Comparison of ENCODE assay signal across 1 cellular context in genomic region chr20:49541733-49542513, GRCh38.
TF ChIP-seq lines count a peak whose summit lies in the region.

No MANE protein-coding gene starts in this region.

TF ChIP-seq in H1, 55 proteins besides CTCF, POLR2A, EP300 and RAD21 (continued from another document):
- TF ChIP-seq CHD7 (IDR thresholded peaks at IDR 0.05; ENCODE audit: insufficient replicate concordance, low read length) (no peak), SRF (IDR thresholded peaks at IDR 0.05; ENCODE audit: low read depth, low read length) (no peak), BRCA1 (IDR thresholded peaks at IDR 0.05; ENCODE audit: low read depth, low read length) (no peak), JUND (IDR thresholded peaks at IDR 0.05; ENCODE audit: low read length) (no peak), CREB1 (IDR thresholded peaks at IDR 0.05) (no peak), RFX5 (IDR thresholded peaks at IDR 0.05; ENCODE audit: borderline replicate concordance, low read depth, low read length) (no peak), SP4 (IDR thresholded peaks at IDR 0.05; ENCODE audit: low read length) (no peak), SIRT6 (IDR thresholded peaks at IDR 0.05; ENCODE audit: low read length) (no peak), GABPA (IDR thresholded peaks at IDR 0.05; ENCODE audit: borderline replicate concordance, insufficient read depth, low read length) (no peak), CHD2 (IDR thresholded peaks at IDR 0.05; ENCODE audit: low read length) (no peak), HDAC2 (IDR thresholded peaks at IDR 0.05; ENCODE audit: borderline replicate concordance in 1 of 2, low read depth in 2 of 2, low read length in 2 of 2) (peak in 1 of 2 experiments; percentile 91; a peak in 2 of 4 replicates), SP1 (IDR thresholded peaks at IDR 0.05; ENCODE audit: low read depth, low read length) (no peak), KDM5A (IDR thresholded peaks at IDR 0.05; ENCODE audit: low read length) (no peak), SUZ12 (IDR thresholded peaks at IDR 0.05; ENCODE audit: low read length) (no peak), E2F6 (IDR thresholded peaks at IDR 0.05) (0 out of 2 replicates have a peak, but pooled peaks have one; percentile 24), ZNF274 (IDR thresholded peaks at IDR 0.05; ENCODE audit: borderline replicate concordance, extremely low read depth, low read length) (no peak), BACH1 (IDR thresholded peaks at IDR 0.05; ENCODE audit: low read length) (no peak), CHD1 (IDR thresholded peaks at IDR 0.05; ENCODE audit: low read depth, low read length) (no peak), TAF7 (optimal IDR thresholded peaks at IDR 0.05; ENCODE audit: borderline replicate concordance, low read depth, low read length) (no peak), NRF1 (IDR thresholded peaks at IDR 0.05; ENCODE audit: low read depth, low read length) (no peak), KDM1A (IDR thresholded peaks at IDR 0.05; ENCODE audit: borderline replicate concordance, low read length) (peak; percentile 91; the same call in 1 of the 2 replicates), HDAC6 (IDR thresholded peaks at IDR 0.05; ENCODE audit: low read depth, low read length) (no peak), ATF3 (IDR thresholded peaks at IDR 0.05; ENCODE audit: insufficient read depth, low read depth, low read length) (no peak), BCL11A (IDR thresholded peaks at IDR 0.05; ENCODE audit: low read depth in 2 of 2, low read length in 2 of 2) (no peak), RNF2 (IDR thresholded peaks at IDR 0.05; ENCODE audit: borderline replicate concordance, low read depth, low read length, missing control alignments, poor library complexity, severe bottlenecking) (no peak), YY1 (IDR thresholded peaks at IDR 0.05; ENCODE audit: low read depth, low read length) (0 out of 2 replicates have a peak, but pooled peaks have one; percentile 16), USF2 (IDR thresholded peaks at IDR 0.05; ENCODE audit: low read length) (no peak), CEBPB (IDR thresholded peaks at IDR 0.05; ENCODE audit: low read depth, low read length) (no peak), POU5F1 (IDR thresholded peaks at IDR 0.05; ENCODE audit: low read depth, low read length) (no peak), JUN (IDR thresholded peaks at IDR 0.05; ENCODE audit: low read depth, low read length) (no peak), TAF1 (IDR thresholded peaks at IDR 0.05; ENCODE audit: low read depth, low read length) (no peak), KDM4A (IDR thresholded peaks at IDR 0.05; ENCODE audit: low read depth, low read length, severe bottlenecking) (no peak), SIX5 (IDR thresholded peaks at IDR 0.05; ENCODE audit: low read depth, low read length) (no peak), SIN3A (conservative IDR thresholded peaks at IDR 0.05 in 1 of 2, IDR thresholded peaks at IDR 0.05 in 1 of 2; ENCODE audit: low read depth in 1 of 2, low read length in 2 of 2) (no peak), SAP30 (IDR thresholded peaks at IDR 0.05; ENCODE audit: insufficient read depth, insufficient replicate concordance, low read length) (no peak), TBP (IDR thresholded peaks at IDR 0.05; ENCODE audit: low read depth, low read length) (no peak), CBX5 (IDR thresholded peaks at IDR 0.05; ENCODE audit: low read depth, low read length) (no peak), ASH2L (IDR thresholded peaks at IDR 0.05; ENCODE audit: low read length) (no peak), GTF2F1 (IDR thresholded peaks at IDR 0.05; ENCODE audit: borderline replicate concordance, low read depth, low read length) (no peak), MAX (IDR thresholded peaks at IDR 0.05) (peak; percentile 56)
